In genomic region chr16:53931946-53932345, GRCh38 we compare ENCODE assay signal across 8 cellular contexts.
"Had no signal": no experiment of that assay in that cellular context is flagged by ENCODE, and none has a peak within 500 bp of the region (broad histone marks: within the 10 kb centered on the region; RNA-seq: fewer than 3 reads in every experiment).

No MANE protein-coding gene starts in this region.

- H3K4me3 ChIP-seq: K562 had no signal

- H3K27ac Mint-ChIP-seq: IgD-negative memory B cell had no signal

- H3K4me1 Mint-ChIP-seq: IgD-negative memory B cell had no signal

- H3K27me3 Mint-ChIP-seq: IgD-negative memory B cell had no signal

- H3K4me3 Mint-ChIP-seq: IgD-negative memory B cell had no signal

- H3K9ac ChIP-seq: KMS-11 had no signal

- DNase-seq: IMR-90, KBM-7, KG1 had no signal

- H3K9me3 Mint-ChIP-seq: IgD-negative memory B cell had no signal

- H3K27ac ChIP-seq: HL-60, KMS-11 had no signal

- H3K4me2 ChIP-seq: KMS-11 had no signal

- ATAC-seq: HepG2, K562 had no signal
